Comparison of ENCODE assay signal across 8 cellular contexts in the genomic region with DNA sequence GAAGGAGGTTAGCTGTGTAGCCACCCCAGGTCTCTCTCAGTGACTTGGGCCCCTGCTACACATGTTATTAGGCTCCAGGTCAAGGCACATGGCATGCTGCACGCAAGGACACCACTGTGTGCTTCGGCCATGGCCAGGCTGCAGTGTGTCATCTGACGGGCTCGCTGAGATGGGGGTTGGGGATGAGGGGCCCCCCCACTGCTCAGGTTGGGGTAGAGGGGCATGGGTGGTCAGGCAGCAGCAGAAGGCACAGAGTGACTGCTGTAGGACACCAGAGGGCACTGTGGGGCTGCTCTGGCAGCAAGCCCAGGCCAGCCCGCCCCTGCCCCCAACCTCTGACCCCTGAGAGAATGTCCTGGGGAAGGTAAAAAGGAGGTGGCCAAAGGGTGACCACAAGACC.
DNase-seq lines count a peak whose midpoint lies in the region; ATAC-seq and TF ChIP-seq lines count a peak whose summit lies in the region.

No MANE protein-coding gene starts in this region.

- DNase-seq in 8988T: peak; percentile 73
- peak; percentile 86 for DNase-seq in iPS-NIHi7 (ENCODE audit: extremely low spot score)
- no peak for DNase-seq in KG1 (lab: John Stamatoyannopoulos, UW)
- no peak for DNase-seq in SKM-1 (lab: John Stamatoyannopoulos, UW; ENCODE audit: unreplicated experiment)

- no peak for ATAC-seq in GM21717 (IDR thresholded peaks at IDR 0.05; ENCODE audit: unreplicated experiment)
- ATAC-seq in HG02642 (IDR thresholded peaks at IDR 0.05; ENCODE audit: poor library complexity, unreplicated experiment): no peak

- H3K27ac ChIP-seq in VCaP: no peak overlapping the region

- TF ChIP-seq CTCF in GM12872 (IDR thresholded peaks at IDR 0.05; ENCODE audit: insufficient read depth, low read depth, low read length) (peak; percentile 71), VCaP (conservative IDR thresholded peaks at IDR 0.05) (peak; percentile 36; the same call in 1 of the 2 replicates)

Comparison
In these comparisons a context has a peak if more than half of its experiments do, and no peak if none do; other contexts are left out.
1. DNase-seq: peak in 8988T (single experiment) and iPS-NIHi7 (single experiment); none in KG1 (single experiment) and SKM-1 (single experiment).